In the genomic region with DNA sequence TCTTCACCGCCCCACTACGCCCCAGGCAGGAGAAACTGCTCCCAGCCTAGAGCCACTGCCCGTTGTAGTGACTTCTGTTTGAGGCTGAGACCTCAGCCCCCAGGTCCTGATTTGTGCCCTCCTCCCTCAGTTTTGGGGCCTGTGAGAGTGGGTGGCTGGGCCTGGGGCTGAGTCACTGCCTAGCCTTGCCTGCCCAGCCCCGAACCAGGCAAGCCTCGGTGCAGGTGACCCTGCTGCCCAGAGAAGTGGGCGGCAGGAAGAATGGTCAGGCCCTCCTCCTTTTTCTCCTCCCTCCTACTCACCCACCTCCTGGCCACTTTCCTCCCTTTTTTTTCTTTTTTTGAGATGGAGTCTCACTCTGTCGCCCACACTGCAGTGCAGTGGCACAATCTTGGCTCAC, we compare ENCODE assay signal across 9 cellular contexts.
DNase-seq lines count a peak whose midpoint lies in the region; ATAC-seq and TF ChIP-seq lines count a peak whose summit lies in the region.
"Had no signal": no experiment of that assay in that cellular context is flagged by ENCODE, and none has a peak within 500 bp of the region (broad histone marks: within the 10 kb centered on the region; RNA-seq: fewer than 3 reads in every experiment).

No MANE protein-coding gene starts in this region.

- H3K4me3 Mint-ChIP-seq in activated T-cell treated with anti-CD3 and anti-CD28 coated beads, Interleukin-2, amount 50 U/mL, for 72 hours: peak overlapping the region; percentile 81 to 89

- H3K36me3 ChIP-seq in lung (ENCODE audit: control insufficient read depth in 2 of 2, insufficient read depth in 2 of 2, low read length in 2 of 2) (no peaks in the 10 kb centered on the region), thymus (ENCODE audit: control insufficient read depth, insufficient read depth) (no peaks in the 10 kb centered on the region)

- no peaks in the 10 kb centered on the region for H3K9me3 ChIP-seq in lung (ENCODE audit: control insufficient read depth in 2 of 2, insufficient read depth in 1 of 2, low read length in 1 of 2)
- no peaks in the 10 kb centered on the region for H3K9me3 ChIP-seq in thymus (ENCODE audit: control insufficient read depth)

- DNase-seq in activated T-cell treated with anti-CD3 and anti-CD28 coated beads, Interleukin-2, amount 50 U/mL, for 72 hours: peak; percentile 56 to 61
- no peak for DNase-seq in activated T-cell treated with anti-CD3 and anti-CD28 coated beads, Interleukin-2, amount 50 U/mL, for 1 hour
- DNase-seq in activated naive CD4-positive, alpha-beta T cell treated with anti-CD3 and anti-CD28 coated beads, Interleukin-2, amount 50 U/mL, for 72 hours (ENCODE audit: low spot score in 2 of 2): no peak
- no peak for DNase-seq in lung (ENCODE audit: low spot score)
- DNase-seq in GDM1 (lab: John Stamatoyannopoulos, UW): no peak
- DNase-seq in SKM-1 treated with dmso at 0.1 percent for 144 hours (lab: John Stamatoyannopoulos, UW; ENCODE audit: unreplicated experiment): no peak
- DNase-seq in NCI-H128 (lab: John Stamatoyannopoulos, UW; ENCODE audit: unreplicated experiment): no peak
- DNase-seq: AML-193 had no signal

- no peaks in the 10 kb centered on the region for H3K27me3 Mint-ChIP-seq in activated T-cell treated with anti-CD3 and anti-CD28 coated beads, Interleukin-2, amount 50 U/mL, for 72 hours (ENCODE audit: low read depth)

- peak overlapping the region; percentile 88 for H3K27ac Mint-ChIP-seq in activated T-cell treated with anti-CD3 and anti-CD28 coated beads, Interleukin-2, amount 50 U/mL, for 72 hours
- H3K27ac Mint-ChIP-seq in activated naive CD4-positive, alpha-beta T cell treated with anti-CD3 and anti-CD28 coated beads, Interleukin-2, amount 50 U/mL, for 72 hours: peak overlapping the region; percentile 95 to 98

- H3K27ac ChIP-seq in lung (ENCODE audit: low read depth in 1 of 2, low read length in 1 of 2) (peak overlapping the region; percentile 2 to 34), thymus (ENCODE audit: low read depth) (peak overlapping the region; percentile 95)

- 70 to 76% methylated on average over 7 of the region's 7 CpGs for WGBS in lung, 2 donors
- 92% methylated on average over 7 of the region's 7 CpGs for WGBS in thymus

- H3K27me3 ChIP-seq in lung (ENCODE audit: control insufficient read depth, insufficient read depth) (no peaks in the 10 kb centered on the region), thymus (ENCODE audit: control insufficient read depth, insufficient read depth) (no peaks in the 10 kb centered on the region)

- TF ChIP-seq CTCF in lung (IDR thresholded peaks at IDR 0.05; ENCODE audit: control extremely low read depth, extremely low read depth): no peak

- peak; percentile 16 to 21 for ATAC-seq in activated T-cell treated with anti-CD3 and anti-CD28 coated beads, Interleukin-2, amount 50 U/mL, for 72 hours (replicated peaks in 1 of 2)
- peak in 1 of 2 donors; percentile 5 for ATAC-seq in activated naive CD4-positive, alpha-beta T cell treated with anti-CD3 and anti-CD28 coated beads, Interleukin-2, amount 50 U/mL, for 72 hours
- ATAC-seq in lung (ENCODE audit: insufficient read depth, low FRiP score): no peak

- no peaks in the 10 kb centered on the region for H3K9me3 Mint-ChIP-seq in activated T-cell treated with anti-CD3 and anti-CD28 coated beads, Interleukin-2, amount 50 U/mL, for 72 hours
- no peaks in the 10 kb centered on the region for H3K9me3 Mint-ChIP-seq in activated naive CD4-positive, alpha-beta T cell treated with anti-CD3 and anti-CD28 coated beads, Interleukin-2, amount 50 U/mL, for 72 hours

- no peaks in the 10 kb centered on the region for H3K36me3 Mint-ChIP-seq in activated T-cell treated with anti-CD3 and anti-CD28 coated beads, Interleukin-2, amount 50 U/mL, for 72 hours (ENCODE audit: insufficient read depth in 2 of 2)
- no peaks in the 10 kb centered on the region for H3K36me3 Mint-ChIP-seq in activated naive CD4-positive, alpha-beta T cell treated with anti-CD3 and anti-CD28 coated beads, Interleukin-2, amount 50 U/mL, for 72 hours

- H3K4me3 ChIP-seq in lung (no peak overlapping the region), thymus (ENCODE audit: low read length) (no peak overlapping the region)

- H3K4me1 Mint-ChIP-seq in activated T-cell treated with anti-CD3 and anti-CD28 coated beads, Interleukin-2, amount 50 U/mL, for 72 hours (ENCODE audit: low read depth): peaks cover 48% of the 10 kb centered on the region

- H3K4me1 ChIP-seq in lung (ENCODE audit: control insufficient read depth in 2 of 2, insufficient read depth in 2 of 2, low read length in 2 of 2) (peaks cover 0 to 14% of the 10 kb centered on the region in 2 donors), thymus (ENCODE audit: control insufficient read depth, insufficient read depth, low read length) (peaks cover 37% of the 10 kb centered on the region)

Comparison
In these comparisons a context has a peak if more than half of its experiments do, and no peak if none do; other contexts are left out.
1. DNase-seq: peak in activated T-cell treated with anti-CD3 and anti-CD28 coated beads, Interleukin-2, amount 50 U/mL, for 72 hours (2 of 2); none in activated T-cell treated with anti-CD3 and anti-CD28 coated beads, Interleukin-2, amount 50 U/mL, for 1 hour (single experiment), activated naive CD4-positive, alpha-beta T cell treated with anti-CD3 and anti-CD28 coated beads, Interleukin-2, amount 50 U/mL, for 72 hours (0 of 2), lung (single experiment), GDM1 (single experiment), SKM-1 treated with dmso at 0.1 percent for 144 hours (single experiment) and NCI-H128 (single experiment).